In the genomic region with DNA sequence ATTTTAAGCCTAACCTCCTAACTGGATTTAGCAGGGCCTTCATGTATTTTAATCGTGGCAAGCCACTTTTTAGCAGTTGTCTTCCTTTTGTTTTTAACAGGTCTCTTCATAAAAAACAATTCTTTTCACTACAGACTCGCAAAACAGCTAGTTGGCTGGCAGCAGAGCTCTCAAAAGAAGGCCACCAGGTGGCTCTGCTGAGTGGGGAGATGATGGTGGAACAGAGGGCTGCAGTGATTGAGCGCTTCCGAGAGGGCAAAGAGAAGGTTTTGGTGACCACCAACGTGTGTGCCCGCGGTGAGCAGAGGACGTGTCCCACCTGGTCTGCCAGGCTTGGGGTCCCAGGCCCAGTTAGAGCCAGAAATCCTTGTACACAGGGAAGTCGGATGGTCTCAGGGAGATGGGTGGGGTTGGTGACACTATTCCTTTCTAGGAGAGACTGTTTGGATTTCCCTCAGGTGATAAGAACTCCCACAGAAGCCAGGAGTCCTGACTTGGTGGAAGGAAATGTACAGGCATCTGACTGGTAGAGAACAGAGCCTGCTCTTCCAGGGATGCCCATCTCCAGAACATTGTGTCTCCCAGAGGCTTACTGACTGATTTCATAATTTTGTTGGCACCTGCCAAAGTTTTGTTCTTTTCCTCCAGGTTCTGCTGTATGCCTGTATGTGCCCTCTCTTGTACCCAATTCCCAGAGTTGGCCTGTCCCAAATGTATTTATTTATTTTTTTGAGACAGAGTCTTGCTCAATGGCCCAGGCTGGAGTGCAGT, we compare ENCODE assay signal across 8 cellular contexts. TPM values are rescaled to one million over a fixed set of nuclear protein-coding genes. Genes with fewer than 3 reads are reported as not detected.
DNase-seq lines count a peak whose midpoint lies in the region; ATAC-seq and TF ChIP-seq lines count a peak whose summit lies in the region.

No MANE protein-coding gene starts in this region.

- H3K36me3 Mint-ChIP-seq in central memory CD8-positive, alpha-beta T cell (ENCODE audit: insufficient read depth): peaks cover 30% of the 10 kb centered on the region

- no peaks in the 10 kb centered on the region for H4K20me1 ChIP-seq in KMS-11 (ENCODE audit: insufficient read depth)

- no peaks in the 10 kb centered on the region for H3K27me3 ChIP-seq in KMS-11 (ENCODE audit: insufficient read depth, low read depth)

- H3K27ac ChIP-seq in KMS-11: no peak overlapping the region

- no peaks in the 10 kb centered on the region for H3K27me3 Mint-ChIP-seq in central memory CD8-positive, alpha-beta T cell

- H2AFZ ChIP-seq in KMS-11 (ENCODE audit: low read depth): no peak overlapping the region

- TF ChIP-seq CTCF in KMS-11 (conservative IDR thresholded peaks at IDR 0.05; ENCODE audit: low read depth, low read length) (peak; percentile 72), mucosa of descending colon (IDR thresholded peaks at IDR 0.05) (no peak)

- H3K36me3 ChIP-seq in KMS-11 (ENCODE audit: insufficient read depth) (no peaks in the 10 kb centered on the region), mucosa of descending colon (ENCODE audit: low read depth) (peaks cover 9% of the 10 kb centered on the region)

- in situ Hi-C loops in Caki2 (cut with HindIII; ENCODE audit: low pct_unique_long_range_greater_than_20kb, low sequenced_read_pairs): no loop called here

- no peak overlapping the region for H3K9ac ChIP-seq in KMS-11

- H3K4me1 ChIP-seq in KMS-11 (ENCODE audit: low read depth, poor library complexity, severe bottlenecking) (no peaks in the 10 kb centered on the region), mucosa of descending colon (ENCODE audit: low read depth) (no peaks in the 10 kb centered on the region)

- DNase-seq in Caki2 (ENCODE audit: low read depth): peak; percentile 25
- no peak for DNase-seq in central memory CD8-positive, alpha-beta T cell (ENCODE audit: low spot score in 2 of 2)
- peak in 1 of 3 donors; percentile 12 for DNase-seq in mucosa of descending colon
- no peak for DNase-seq in GDM1 (lab: John Stamatoyannopoulos, UW)

- H3K4me3 ChIP-seq in KMS-11 (IDR thresholded peaks at IDR 0.05; ENCODE audit: insufficient read depth, low read depth, low read length): no peak overlapping the region
- no peak overlapping the region for H3K4me3 ChIP-seq in mucosa of descending colon

- no peaks in the 10 kb centered on the region for H3K9me3 Mint-ChIP-seq in central memory CD8-positive, alpha-beta T cell

- no peak overlapping the region for H3K4me3 Mint-ChIP-seq in central memory CD8-positive, alpha-beta T cell

- H3K4me1 Mint-ChIP-seq in central memory CD8-positive, alpha-beta T cell: no peaks in the 10 kb centered on the region

- H3K4me2 ChIP-seq in KMS-11: no peak overlapping the region

- H3K79me2 ChIP-seq in KMS-11 (ENCODE audit: insufficient read depth, low read depth): no peaks in the 10 kb centered on the region

- peak; percentile 60 for ATAC-seq in central memory CD8-positive, alpha-beta T cell (replicated peaks; ENCODE audit: extremely low read depth, poor library complexity, severe bottlenecking)
- ATAC-seq in mucosa of descending colon: peak; percentile 65
- no peak for ATAC-seq in HG02884 (IDR thresholded peaks at IDR 0.05; ENCODE audit: unreplicated experiment)
- no peak for ATAC-seq in HG02759 (IDR thresholded peaks at IDR 0.05; ENCODE audit: unreplicated experiment)
- no peak for ATAC-seq in GM18867 (IDR thresholded peaks at IDR 0.05; ENCODE audit: unreplicated experiment)

- H3K27ac Mint-ChIP-seq in central memory CD8-positive, alpha-beta T cell (ENCODE audit: low read depth): no peak overlapping the region

- intact Hi-C loops in mucosa of descending colon (cut with DNase I, micrococcal nuclease): no loop called here

- H3K9me3 ChIP-seq in mucosa of descending colon: no peaks in the 10 kb centered on the region

RNA-seq across cellular contexts. Expression of a gene that starts 14.9 kb away (rescaled TPM):
- total RNA-seq in Caki2 (2014; rRNA removed; shearing (Covaris generic); ENCODE audit: low replicate concordance): 22.2 and 29.9 TPM in 2 replicates
- 10 to 100 TPM; 19.1 to 34.7 (median 21.4) TPM for total RNA-seq in mucosa of descending colon

RNA-seq across cellular contexts. Expression of a gene that starts 32.8 kb away (rescaled TPM):
- total RNA-seq in Caki2 (2014; rRNA removed; shearing (Covaris generic); ENCODE audit: low replicate concordance): 58.0 and 68.1 TPM in 2 replicates
- total RNA-seq in mucosa of descending colon: 10 to 100 TPM; 22.5 to 34.7 (median 28.7) TPM

RNA-seq across cellular contexts. Expression of a gene that starts 42.5 kb away (rescaled TPM):
- 163 and 170 TPM in 2 replicates for total RNA-seq in Caki2 (2014; rRNA removed; shearing (Covaris generic); ENCODE audit: low replicate concordance)
- total RNA-seq in mucosa of descending colon: 10 to 100 TPM; 30.1 to 77.7 (median 42.7) TPM

Comparison
In these comparisons a context has a peak if more than half of its experiments do, and no peak if none do; other contexts are left out.
1. ATAC-seq: peak in central memory CD8-positive, alpha-beta T cell (single experiment) and mucosa of descending colon (single experiment); none in HG02884 (single experiment), HG02759 (single experiment) and GM18867 (single experiment).